8 cellular contexts compared by ENCODE assay signal in genomic region chr5:132500931-132501628, GRCh38.
DNase-seq lines count a peak whose midpoint lies in the region; ATAC-seq and TF ChIP-seq lines count a peak whose summit lies in the region.

No MANE protein-coding gene starts in this region.

- H3K27ac ChIP-seq in RWPE1 (peak overlapping the region; percentile 95), parathyroid adenoma (peak overlapping the region; percentile 34)

- H3K4me3 ChIP-seq in parathyroid adenoma (ENCODE audit: low read depth, low read length), result no peak overlapping the region

- H3K79me2 ChIP-seq in parathyroid adenoma, result no peaks in the 10 kb centered on the region

- peak; percentile 66; the same call in 1 of the 2 replicates for TF ChIP-seq CTCF in RWPE1 (conservative IDR thresholded peaks at IDR 0.05; ENCODE audit: low read depth)
- TF ChIP-seq CTCF in parathyroid adenoma (IDR thresholded peaks at IDR 0.05), result peak; percentile 91

- no peaks in the 10 kb centered on the region for H3K9me3 ChIP-seq in parathyroid adenoma (ENCODE audit: control insufficient read depth, low read length)

- no peaks in the 10 kb centered on the region for H3K36me3 ChIP-seq in parathyroid adenoma (ENCODE audit: control insufficient read depth, insufficient read depth, low read length)

- no peak overlapping the region for H3K4me2 ChIP-seq in parathyroid adenoma (ENCODE audit: low read length)

- H3K4me1 ChIP-seq in parathyroid adenoma, result peaks cover 14% of the 10 kb centered on the region

- POLR2A ChIA-PET in RWPE1 (lab: Yijun Ruan, JAX; ENCODE audit: low non-redundant PET), result no interaction called here

- H3K9ac ChIP-seq in parathyroid adenoma, result no peak overlapping the region

- H3K27me3 ChIP-seq in parathyroid adenoma (ENCODE audit: control insufficient read depth, insufficient read depth, low read length), result no peaks in the 10 kb centered on the region

- ATAC-seq in HG03354 (IDR thresholded peaks at IDR 0.05; ENCODE audit: poor library complexity, severe bottlenecking, unreplicated experiment), result peak; percentile 34
- no peak for ATAC-seq in HG03521 (IDR thresholded peaks at IDR 0.05; ENCODE audit: unreplicated experiment)

- H2AFZ ChIP-seq in parathyroid adenoma, result no peak overlapping the region

- peak; percentile 57 for DNase-seq in NCI-H748 (lab: John Stamatoyannopoulos, UW; ENCODE audit: unreplicated experiment)
- DNase-seq in NCI-H748 treated with DMSO at 0.1 percent for 48 hours (lab: John Stamatoyannopoulos, UW), result no peak
- peak; percentile 43 for DNase-seq in RWPE1 (ENCODE audit: low spot score)
- peak; percentile 89 for DNase-seq in activated effector memory CD4-positive, alpha-beta T cell treated with anti-CD3 and anti-CD28 coated beads, Interleukin-2, amount 50 U/mL, for 16 hours
- peak; percentile 80 for DNase-seq in globus pallidus (ENCODE audit: low spot score)

- CTCF ChIA-PET in RWPE1 (lab: Yijun Ruan, JAX), result interaction anchor here (0.5 to 2.8 kb wide), 13 partner anchors 8 to 579 kb away, joined by 3 to 19 read pairs (median 4); no protein-coding TSS in a partner anchor
